Comparison of ENCODE assay signal across 11 cellular contexts in genomic region chr9:88390371-88390990, GRCh38. TPM values are rescaled to one million over a fixed set of nuclear protein-coding genes. Genes with fewer than 3 reads are reported as not detected.
DNase-seq lines count a peak whose midpoint lies in the region; ATAC-seq, FAIRE-seq and TF ChIP-seq lines count a peak whose summit lies in the region.
"Had no signal": no experiment of that assay in that cellular context is flagged by ENCODE, and none has a peak within 500 bp of the region (broad histone marks: within the 10 kb centered on the region; RNA-seq: fewer than 3 reads in every experiment).

No MANE protein-coding gene starts in this region.

- TF ChIP-seq CTCF in A673 (conservative IDR thresholded peaks at IDR 0.05; ENCODE audit: low read depth, low read length) (no peak), GM23338 (conservative IDR thresholded peaks at IDR 0.05; ENCODE audit: low read depth in 2 of 2) (no peak), astrocyte (IDR thresholded peaks at IDR 0.05; ENCODE audit: insufficient read depth, low read depth, low read length) (no peak), kidney (IDR thresholded peaks at IDR 0.05; ENCODE audit: borderline replicate concordance, extremely low read depth, insufficient read depth) (no peak), upper lobe of left lung (IDR thresholded peaks at IDR 0.05) (no peak)

- H3K4me1 Mint-ChIP-seq in GM23338 (peaks cover 42% of the 10 kb centered on the region), astrocyte (ENCODE audit: low read depth, unreplicated experiment) (peaks cover 12% of the 10 kb centered on the region)

- H3K4me3 ChIP-seq in A673 (ENCODE audit: low read depth, low read length, poor library complexity, severe bottlenecking) = peak overlapping the region; percentile 81
- H3K4me3 ChIP-seq in GM23338 = peak overlapping the region; percentile 79
- H3K4me3 ChIP-seq in astrocyte (ENCODE audit: insufficient read depth, low read depth, low read length) = peak overlapping the region; percentile 84
- peak overlapping the region; percentile 13 to 95 for H3K4me3 ChIP-seq in kidney (ENCODE audit: low read length in 2 of 2)
- H3K4me3 ChIP-seq in upper lobe of left lung = no peak overlapping the region

- H3K27ac Mint-ChIP-seq in GM23338 (no peak overlapping the region), astrocyte (ENCODE audit: unreplicated experiment) (no peak overlapping the region)

- H3K4me3 Mint-ChIP-seq in GM23338 = peak overlapping the region; percentile 93
- peak overlapping the region; percentile 92 for H3K4me3 Mint-ChIP-seq in astrocyte (ENCODE audit: unreplicated experiment)

- no TSS peak for BruUV-seq in A673 (replicated peaks; lab: Mats Ljungman, UMichigan)

- ATAC-seq in GM23338 (no peak), upper lobe of left lung (ENCODE audit: low FRiP score in 2 of 2) (no peak)

- peaks cover 6% of the 10 kb centered on the region; the same call in 1 of the 3 replicates for H3K9me3 Mint-ChIP-seq in GM23338
- H3K9me3 Mint-ChIP-seq in astrocyte (ENCODE audit: unreplicated experiment) = peaks cover 1% of the 10 kb centered on the region

- H3K9ac ChIP-seq in astrocyte (ENCODE audit: low read length) (no peak overlapping the region), kidney (ENCODE audit: low read length in 2 of 2) (no peak overlapping the region)

- no peak for TF ChIP-seq POLR2A in upper lobe of left lung (IDR thresholded peaks at IDR 0.05)

- H3K27ac ChIP-seq in A673 (ENCODE audit: low read depth, low read length, poor library complexity, severe bottlenecking) (peak overlapping the region; percentile 86), GM23338 (ENCODE audit: low read depth) (no peak overlapping the region), astrocyte (ENCODE audit: low read depth, low read length) (no peak overlapping the region), kidney (ENCODE audit: low read depth in 2 of 2, low read length in 2 of 2) (no peak overlapping the region), upper lobe of left lung (peak overlapping the region in 1 of 4 donors; percentile 9)

- DNase-seq in A673 (ENCODE audit: low spot score) = no peak
- no peak for DNase-seq in GM23338 (ENCODE audit: low spot score)
- DNase-seq in astrocyte (ENCODE audit: low read depth) = peak; percentile 44
- DNase-seq in kidney = no peak
- no peak for DNase-seq in upper lobe of left lung
- DNase-seq in NCI-H2196 (lab: John Stamatoyannopoulos, UW; ENCODE audit: unreplicated experiment) = no peak
- DNase-seq in posterior vena cava (ENCODE audit: low spot score) = no peak
- DNase-seq in LoVo (ENCODE audit: low spot score) = no peak
- DNase-seq: aorta, NCI-H345 had no signal

- H3K27me3 Mint-ChIP-seq in GM23338 (ENCODE audit: insufficient read depth, low read depth, poor library complexity) (peaks cover 18% of the 10 kb centered on the region), astrocyte (ENCODE audit: low read depth, unreplicated experiment) (no peaks in the 10 kb centered on the region)

- H3K79me2 ChIP-seq in GM23338 (replicated peaks; ENCODE audit: insufficient read depth) (peaks cover 86% of the 10 kb centered on the region), astrocyte (ENCODE audit: insufficient read depth, low read length) (peaks cover 67% of the 10 kb centered on the region)

- CTCF ChIA-PET in A673 (lab: Charles Lee) = no interaction called here

- H3K27me3 ChIP-seq in A673 (replicated peaks; ENCODE audit: insufficient read depth, low read depth, low read length, poor library complexity) (no peaks in the 10 kb centered on the region), GM23338 (ENCODE audit: insufficient read depth) (no peaks in the 10 kb centered on the region), astrocyte (ENCODE audit: insufficient read depth, low read length) (no peaks in the 10 kb centered on the region), upper lobe of left lung (no peaks in the 10 kb centered on the region)

- POLR2A ChIA-PET in A673 (lab: Charles Lee; ENCODE audit: low non-redundant PET) = no interaction called here

- H2AFZ ChIP-seq in GM23338 (no peak overlapping the region), astrocyte (ENCODE audit: low read depth, low read length) (no peak overlapping the region)

- no peaks in the 10 kb centered on the region for H3K9me3 ChIP-seq in A673 (ENCODE audit: low read depth, low read length, poor library complexity, severe bottlenecking)
- no peaks in the 10 kb centered on the region for H3K9me3 ChIP-seq in astrocyte (ENCODE audit: insufficient read depth, low read depth, low read length)
- no peaks in the 10 kb centered on the region for H3K9me3 ChIP-seq in kidney (ENCODE audit: control insufficient read depth in 1 of 2, low read length in 2 of 2)
- H3K9me3 ChIP-seq in upper lobe of left lung = no peaks in the 10 kb centered on the region

- no peak for FAIRE-seq in astrocyte (lab: Jason Lieb, UNC)
- FAIRE-seq in kidney (lab: Jason Lieb, UNC) = no peak
- FAIRE-seq: HTR-8/SVneo had no signal

- intact Hi-C loops in A673 (cut with micrococcal nuclease; ENCODE audit: unreplicated experiment) = loop anchor here (5.0 kb wide), 1 partner anchor 142 kb away; no protein-coding TSS in a partner anchor
- intact Hi-C loops in kidney (cut with DNase I) = no loop called here
- intact Hi-C loops in posterior vena cava (cut with DNase I) = no loop called here

- TF ChIP-seq EP300 in upper lobe of left lung (IDR thresholded peaks at IDR 0.05) = no peak

- peaks cover 18% of the 10 kb centered on the region for H3K4me1 ChIP-seq in A673 (ENCODE audit: insufficient read depth, low read length, poor library complexity, severe bottlenecking)
- H3K4me1 ChIP-seq in GM23338 (ENCODE audit: insufficient read depth) = peaks cover 40% of the 10 kb centered on the region
- peaks cover 13% of the 10 kb centered on the region for H3K4me1 ChIP-seq in astrocyte (ENCODE audit: insufficient read depth, low read length)
- H3K4me1 ChIP-seq in kidney (ENCODE audit: control insufficient read depth in 1 of 2, insufficient read depth in 1 of 2, low read depth in 1 of 2, low read length in 2 of 2) = peaks cover 6 to 18% of the 10 kb centered on the region in 2 donors
- H3K4me1 ChIP-seq in upper lobe of left lung = peaks cover 13 to 33% (median 20%) of the 10 kb centered on the region in 4 donors

- WGBS in upper lobe of left lung, 2 donors = 64 to 74% methylated on average over 3 of the region's 3 CpGs

- H3K36me3 ChIP-seq in A673 (ENCODE audit: insufficient read depth, low read length, poor library complexity, severe bottlenecking) (peaks cover 3% of the 10 kb centered on the region), GM23338 (ENCODE audit: insufficient read depth) (0 out of 2 replicates have a peak, but pooled peaks cover 6% of the 10 kb centered on the region), astrocyte (ENCODE audit: insufficient read depth, low read length) (no peaks in the 10 kb centered on the region), kidney (ENCODE audit: control insufficient read depth in 1 of 2, insufficient read depth in 2 of 2, low read length in 2 of 2) (no peaks in the 10 kb centered on the region), upper lobe of left lung (no peaks in the 10 kb centered on the region)

- H3K4me2 ChIP-seq in GM23338 = peak overlapping the region; percentile 71
- H3K4me2 ChIP-seq in astrocyte (ENCODE audit: low read length) = peak overlapping the region; percentile 84

- H3F3A ChIP-seq in GM23338 (replicated peaks; ENCODE audit: low read depth) = peaks cover 7% of the 10 kb centered on the region

- H3K9me2 ChIP-seq in GM23338 (ENCODE audit: insufficient read depth) = no peaks in the 10 kb centered on the region

- H3K36me3 Mint-ChIP-seq in GM23338 (ENCODE audit: low read depth) (peaks cover 40% of the 10 kb centered on the region), astrocyte (ENCODE audit: low read depth, unreplicated experiment) (no peaks in the 10 kb centered on the region)

- H4K20me1 ChIP-seq in GM23338 (replicated peaks; ENCODE audit: insufficient read depth) (peaks cover 50% of the 10 kb centered on the region), astrocyte (ENCODE audit: insufficient read depth, low read length) (peaks cover 44% of the 10 kb centered on the region)

TF ChIP-seq in GM23338, 12 proteins besides CTCF, POLR2A, EP300 and RAD21 (continues in another document):
- TF ChIP-seq POLR2AphosphoS5 (IDR thresholded peaks at IDR 0.05; ENCODE audit: low read depth) = no peak
- TF ChIP-seq ETS1 (IDR thresholded peaks at IDR 0.05) = no peak

RNA-seq across cellular contexts. Expression of gene SPIN1, which starts 2.2 kb away (rescaled TPM):
- total RNA-seq in A673 (2021) (157 and 164 TPM in 2 replicates), astrocyte (63.9 and 74.1 TPM in 2 replicates), kidney (88.7 TPM), upper lobe of left lung (10 to 100 TPM; 29.3 to 66.4 (median 59.9) TPM), posterior vena cava (10 to 100 TPM; 76.4 to 78.2 TPM)
- 144 and 158 TPM in 2 replicates for total RNA-seq in GM23338 (2014; rRNA removed; shearing (Covaris generic))
- polyA plus RNA-seq in GM23338 (2016; fragmentation: Nextera tagmentation; extraction: Ambion mirVana) (48.6 and 49.0 TPM in 2 replicates), kidney (ENCODE audit: insufficient read depth, low read depth, low replicate concordance) (27.9 TPM)

Comparison
In these comparisons a context has a peak if more than half of its experiments do, and no peak if none do; other contexts are left out.
1. H3K4me3 ChIP-seq: peak in A673 (single experiment), GM23338 (single experiment), astrocyte (single experiment) and kidney (2 of 2); none in upper lobe of left lung (0 of 4).